ENCODE assay signal across 1 cellular context in the genomic region with DNA sequence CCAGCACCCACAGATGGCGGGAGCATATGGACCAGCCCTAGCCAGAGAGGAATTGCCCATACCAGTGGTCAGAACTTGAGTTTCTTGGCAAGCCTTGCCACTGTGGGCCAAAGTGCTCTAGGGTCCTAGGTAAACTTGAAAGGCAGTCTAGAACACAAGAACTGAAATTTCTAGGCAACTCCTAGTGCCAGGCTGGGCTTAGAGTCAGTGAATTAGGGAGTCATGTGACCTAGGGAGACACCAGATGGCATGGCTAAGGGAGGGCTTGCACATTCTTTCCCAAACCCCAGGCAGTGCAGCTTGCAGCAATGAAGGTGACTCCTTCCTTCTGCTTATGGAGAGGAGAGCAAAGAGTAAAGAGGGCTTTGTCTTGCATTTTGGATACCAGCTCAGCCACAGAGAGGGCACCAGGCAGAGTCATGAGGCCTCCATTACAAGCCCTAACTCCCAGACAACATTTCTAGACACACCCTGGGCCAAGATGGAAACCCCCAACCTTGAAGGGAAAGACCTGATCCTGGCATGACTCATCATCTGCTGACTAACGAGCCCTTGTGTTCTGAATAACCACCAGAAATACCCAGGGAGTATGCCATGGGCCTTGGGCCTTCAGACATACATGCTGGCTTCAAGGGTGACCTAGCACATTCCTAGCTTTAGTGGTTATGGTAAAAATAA.
TF ChIP-seq lines count a peak whose summit lies in the region.

No MANE protein-coding gene starts in this region.

TF ChIP-seq in GM23338, 12 proteins besides CTCF, POLR2A, EP300 and RAD21 (continued from another document):
- TF ChIP-seq, protein P1, sequence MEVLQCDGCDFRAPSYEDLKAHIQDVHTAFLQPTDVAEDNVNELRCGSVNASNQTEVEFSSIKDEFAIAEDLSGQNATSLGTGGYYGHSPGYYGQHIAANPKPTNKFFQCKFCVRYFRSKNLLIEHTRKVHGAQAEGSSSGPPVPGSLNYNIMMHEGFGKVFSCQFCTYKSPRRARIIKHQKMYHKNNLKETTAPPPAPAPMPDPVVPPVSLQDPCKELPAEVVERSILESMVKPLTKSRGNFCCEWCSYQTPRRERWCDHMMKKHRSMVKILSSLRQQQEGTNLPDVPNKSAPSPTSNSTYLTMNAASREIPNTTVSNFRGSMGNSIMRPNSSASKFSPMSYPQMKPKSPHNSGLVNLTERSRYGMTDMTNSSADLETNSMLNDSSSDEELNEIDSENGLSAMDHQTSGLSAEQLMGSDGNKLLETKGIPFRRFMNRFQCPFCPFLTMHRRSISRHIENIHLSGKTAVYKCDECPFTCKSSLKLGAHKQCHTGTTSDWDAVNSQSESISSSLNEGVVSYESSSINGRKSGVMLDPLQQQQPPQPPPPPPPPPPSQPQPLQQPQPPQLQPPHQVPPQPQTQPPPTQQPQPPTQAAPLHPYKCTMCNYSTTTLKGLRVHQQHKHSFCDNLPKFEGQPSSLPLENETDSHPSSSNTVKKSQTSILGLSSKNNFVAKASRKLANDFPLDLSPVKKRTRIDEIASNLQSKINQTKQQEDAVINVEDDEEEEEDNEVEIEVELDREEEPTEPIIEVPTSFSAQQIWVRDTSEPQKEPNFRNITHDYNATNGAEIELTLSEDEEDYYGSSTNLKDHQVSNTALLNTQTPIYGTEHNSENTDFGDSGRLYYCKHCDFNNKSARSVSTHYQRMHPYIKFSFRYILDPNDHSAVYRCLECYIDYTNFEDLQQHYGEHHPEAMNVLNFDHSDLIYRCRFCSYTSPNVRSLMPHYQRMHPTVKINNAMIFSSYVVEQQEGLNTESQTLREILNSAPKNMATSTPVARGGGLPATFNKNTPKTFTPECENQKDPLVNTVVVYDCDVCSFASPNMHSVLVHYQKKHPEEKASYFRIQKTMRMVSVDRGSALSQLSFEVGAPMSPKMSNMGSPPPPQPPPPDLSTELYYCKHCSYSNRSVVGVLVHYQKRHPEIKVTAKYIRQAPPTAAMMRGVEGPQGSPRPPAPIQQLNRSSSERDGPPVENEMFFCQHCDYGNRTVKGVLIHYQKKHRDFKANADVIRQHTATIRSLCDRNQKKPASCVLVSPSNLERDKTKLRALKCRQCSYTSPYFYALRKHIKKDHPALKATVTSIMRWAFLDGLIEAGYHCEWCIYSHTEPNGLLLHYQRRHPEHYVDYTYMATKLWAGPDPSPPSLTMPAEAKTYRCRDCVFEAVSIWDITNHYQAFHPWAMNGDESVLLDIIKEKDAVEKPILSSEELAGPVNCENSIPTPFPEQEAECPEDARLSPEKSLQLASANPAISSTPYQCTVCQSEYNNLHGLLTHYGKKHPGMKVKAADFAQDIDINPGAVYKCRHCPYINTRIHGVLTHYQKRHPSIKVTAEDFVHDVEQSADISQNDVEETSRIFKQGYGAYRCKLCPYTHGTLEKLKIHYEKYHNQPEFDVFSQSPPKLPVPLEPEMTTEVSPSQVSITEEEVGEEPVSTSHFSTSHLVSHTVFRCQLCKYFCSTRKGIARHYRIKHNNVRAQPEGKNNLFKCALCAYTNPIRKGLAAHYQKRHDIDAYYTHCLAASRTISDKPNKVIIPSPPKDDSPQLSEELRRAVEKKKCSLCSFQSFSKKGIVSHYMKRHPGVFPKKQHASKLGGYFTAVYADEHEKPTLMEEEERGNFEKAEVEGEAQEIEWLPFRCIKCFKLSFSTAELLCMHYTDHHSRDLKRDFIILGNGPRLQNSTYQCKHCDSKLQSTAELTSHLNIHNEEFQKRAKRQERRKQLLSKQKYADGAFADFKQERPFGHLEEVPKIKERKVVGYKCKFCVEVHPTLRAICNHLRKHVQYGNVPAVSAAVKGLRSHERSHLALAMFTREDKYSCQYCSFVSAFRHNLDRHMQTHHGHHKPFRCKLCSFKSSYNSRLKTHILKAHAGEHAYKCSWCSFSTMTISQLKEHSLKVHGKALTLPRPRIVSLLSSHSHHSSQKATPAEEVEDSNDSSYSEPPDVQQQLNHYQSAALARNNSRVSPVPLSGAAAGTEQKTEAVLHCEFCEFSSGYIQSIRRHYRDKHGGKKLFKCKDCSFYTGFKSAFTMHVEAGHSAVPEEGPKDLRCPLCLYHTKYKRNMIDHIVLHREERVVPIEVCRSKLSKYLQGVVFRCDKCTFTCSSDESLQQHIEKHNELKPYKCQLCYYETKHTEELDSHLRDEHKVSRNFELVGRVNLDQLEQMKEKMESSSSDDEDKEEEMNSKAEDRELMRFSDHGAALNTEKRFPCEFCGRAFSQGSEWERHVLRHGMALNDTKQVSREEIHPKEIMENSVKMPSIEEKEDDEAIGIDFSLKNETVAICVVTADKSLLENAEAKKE (CRISPR knock-in tag; IDR thresholded peaks at IDR 0.05) = no peak
TF ChIP-seq in GM23338: peak in this region for 0.
